In the genomic region with DNA sequence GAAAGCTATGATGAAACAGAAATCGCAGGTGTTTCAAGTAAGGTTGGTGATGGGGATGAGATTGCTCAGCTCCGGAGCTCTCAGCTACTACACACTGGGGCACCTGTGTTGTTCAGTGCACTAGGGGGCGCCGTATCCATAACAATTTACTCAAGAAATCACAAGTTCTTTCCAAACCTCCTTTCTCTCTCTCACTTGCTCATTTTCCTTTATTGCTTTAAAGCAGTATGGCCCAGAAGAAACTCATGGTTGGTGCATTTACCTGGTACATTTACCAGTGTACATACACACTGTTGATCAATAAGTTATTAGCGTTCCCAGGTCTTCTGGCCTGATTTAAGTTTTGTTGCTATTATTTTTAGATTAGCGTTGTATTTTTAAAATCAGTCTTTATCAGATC, we compare ENCODE assay signal across 8 cellular contexts.
A peak's percentile ranks its signal among the peaks of the same experiment; 100 is the strongest.
DNase-seq lines count a peak whose midpoint lies in the region; ATAC-seq and TF ChIP-seq lines count a peak whose summit lies in the region.

No MANE protein-coding gene starts in this region.

- no peaks in the 10 kb centered on the region for H3K9me3 ChIP-seq in HAP-1

- H3K4me3 Mint-ChIP-seq in T-cell, result peak overlapping the region in 1 of 3 donors; percentile 13
- no peak overlapping the region for H3K4me3 Mint-ChIP-seq in activated naive CD8-positive, alpha-beta T cell treated with anti-CD3 and anti-CD28 coated beads, Interleukin-2, amount 50 U/mL, for 24 hours

- DNase-seq in EL (peak; percentile 67), HAP-1 (ENCODE audit: low spot score in 2 of 2) (peak; percentile 66 to 87), NCI-H1417 treated with DMSO at 0.1 percent for 48 hours (lab: John Stamatoyannopoulos, UW) (peak; percentile 33), T-cell (peak; percentile 58 to 91 (median 80)), left cardiac atrium (peak; percentile 84), retina (peak; percentile 53)
- peak; percentile 84 for DNase-seq in activated naive CD8-positive, alpha-beta T cell treated with anti-CD3 and anti-CD28 coated beads, Interleukin-2, amount 50 U/mL, for 24 hours

- CTCF ChIA-PET in T-cell (lab: Charles Lee), result interaction anchor here (0.5 to 1.7 kb wide), 17 partner anchors 9 to 578 kb away, joined by 3 to 37 read pairs (median 4); no protein-coding TSS in a partner anchor

- POLR2A ChIA-PET in T-cell (lab: Charles Lee), result interaction anchor here in 1 of 2 donors (0.5 kb wide), 2 partner anchors 239 to 413 kb away, joined by 3 to 12 read pairs; no protein-coding TSS in a partner anchor

- intact Hi-C loops in left cardiac atrium (cut with DNase I), result loop anchor here in 1 of 2 donors (1.0 to 5.0 kb wide), 2 partner anchors 350 to 435 kb away; no protein-coding TSS in a partner anchor

- ATAC-seq in T-cell (replicated peaks in 1 of 4) (peak; percentile 85 to 96 (median 92)), left cardiac atrium (peak; percentile 72 to 74), GM18505 (IDR thresholded peaks at IDR 0.05; ENCODE audit: unreplicated experiment) (no peak)
- peak; percentile 84 for ATAC-seq in activated naive CD8-positive, alpha-beta T cell treated with anti-CD3 and anti-CD28 coated beads, Interleukin-2, amount 50 U/mL, for 24 hours

- no peaks in the 10 kb centered on the region for H3K27me3 Mint-ChIP-seq in T-cell
- H3K27me3 Mint-ChIP-seq in activated naive CD8-positive, alpha-beta T cell treated with anti-CD3 and anti-CD28 coated beads, Interleukin-2, amount 50 U/mL, for 24 hours, result no peaks in the 10 kb centered on the region

- peaks cover 39 to 43% (median 43%) of the 10 kb centered on the region in 3 donors for H3K4me1 Mint-ChIP-seq in T-cell
- H3K4me1 Mint-ChIP-seq in activated naive CD8-positive, alpha-beta T cell treated with anti-CD3 and anti-CD28 coated beads, Interleukin-2, amount 50 U/mL, for 24 hours, result peaks cover 48% of the 10 kb centered on the region

- TF ChIP-seq POLR2A in GM18505 (IDR thresholded peaks at IDR 0.05; ENCODE audit: borderline replicate concordance, extremely low read depth, insufficient read depth, insufficient read length), result no peak

- H3K9me3 Mint-ChIP-seq in T-cell, result no peaks in the 10 kb centered on the region
- H3K9me3 Mint-ChIP-seq in activated naive CD8-positive, alpha-beta T cell treated with anti-CD3 and anti-CD28 coated beads, Interleukin-2, amount 50 U/mL, for 24 hours, result no peaks in the 10 kb centered on the region

- peaks cover 2% of the 10 kb centered on the region; the same call in 1 of the 2 replicates for H3K27me3 ChIP-seq in HAP-1 (ENCODE audit: low read depth)

- in situ Hi-C loops in HAP-1 (cut with MboI; ENCODE audit: low sequenced_read_pairs), result loop anchor here (5.0 to 25.0 kb wide), 2 partner anchors 345 to 430 kb away; no protein-coding TSS in a partner anchor

- H3K36me3 ChIP-seq in HAP-1 (replicated peaks), result no peaks in the 10 kb centered on the region

- H3K4me3 ChIP-seq in HAP-1, result no peak overlapping the region

- H3K4me1 ChIP-seq in HAP-1, result no peaks in the 10 kb centered on the region; the same call in 1 of the 2 replicates

- H3K27ac Mint-ChIP-seq in T-cell, result peak overlapping the region in 1 of 2 donors; percentile 71
- H3K27ac Mint-ChIP-seq in activated naive CD8-positive, alpha-beta T cell treated with anti-CD3 and anti-CD28 coated beads, Interleukin-2, amount 50 U/mL, for 24 hours, result no peak overlapping the region

- H3K36me3 Mint-ChIP-seq in T-cell, result peaks cover 3% of the 10 kb centered on the region
- no peaks in the 10 kb centered on the region for H3K36me3 Mint-ChIP-seq in activated naive CD8-positive, alpha-beta T cell treated with anti-CD3 and anti-CD28 coated beads, Interleukin-2, amount 50 U/mL, for 24 hours (ENCODE audit: low read depth)

Comparison
In these comparisons a context has a peak if more than half of its experiments do, and no peak if none do; other contexts are left out.
1. DNase-seq: peak in every context shown above with its lines; median percentile 84 in activated naive CD8-positive, alpha-beta T cell treated with anti-CD3 and anti-CD28 coated beads, Interleukin-2, amount 50 U/mL, for 24 hours; 84 in left cardiac atrium; 80 in T-cell; 76 in HAP-1; 67 in EL; 53 in retina; 33 in NCI-H1417 treated with DMSO at 0.1 percent for 48 hours.